Comparison of ENCODE assay signal across 1 cellular context in the genomic region with DNA sequence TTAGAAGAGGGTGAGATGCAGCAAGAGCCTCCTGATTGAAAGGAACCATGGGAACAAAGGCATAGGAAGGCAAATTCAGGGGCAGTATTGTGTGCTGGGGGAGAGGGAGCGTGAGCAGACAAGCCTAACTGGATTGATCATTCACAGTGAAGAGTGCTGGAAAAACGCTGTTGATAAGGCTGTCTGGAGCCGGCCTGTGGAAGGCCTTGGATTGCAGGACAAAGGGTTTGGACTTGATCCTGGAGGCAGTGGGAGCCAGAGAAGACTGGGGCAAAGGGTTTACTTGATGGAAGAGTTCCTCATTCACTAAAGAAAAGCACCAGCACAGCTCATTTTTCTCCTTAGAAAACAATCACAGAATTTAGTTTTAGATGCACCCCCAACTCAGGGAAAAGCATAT.
TF ChIP-seq lines count a peak whose summit lies in the region.

No MANE protein-coding gene starts in this region.

TF ChIP-seq in SK-N-SH treated with all-trans-retinoic acid at 6 μM for 48 hours, 23 proteins besides CTCF, POLR2A, EP300 and RAD21 (continued from another document):
- no peak for TF ChIP-seq ZFP30 (CRISPR knock-in tag; IDR thresholded peaks at IDR 0.05)
- TF ChIP-seq, protein P1, sequence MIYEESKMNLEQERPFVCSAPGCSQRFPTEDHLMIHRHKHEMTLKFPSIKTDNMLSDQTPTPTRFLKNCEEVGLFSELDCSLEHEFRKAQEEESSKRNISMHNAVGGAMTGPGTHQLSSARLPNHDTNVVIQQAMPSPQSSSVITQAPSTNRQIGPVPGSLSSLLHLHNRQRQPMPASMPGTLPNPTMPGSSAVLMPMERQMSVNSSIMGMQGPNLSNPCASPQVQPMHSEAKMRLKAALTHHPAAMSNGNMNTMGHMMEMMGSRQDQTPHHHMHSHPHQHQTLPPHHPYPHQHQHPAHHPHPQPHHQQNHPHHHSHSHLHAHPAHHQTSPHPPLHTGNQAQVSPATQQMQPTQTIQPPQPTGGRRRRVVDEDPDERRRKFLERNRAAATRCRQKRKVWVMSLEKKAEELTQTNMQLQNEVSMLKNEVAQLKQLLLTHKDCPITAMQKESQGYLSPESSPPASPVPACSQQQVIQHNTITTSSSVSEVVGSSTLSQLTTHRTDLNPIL (CRISPR knock-in tag; IDR thresholded peaks at IDR 0.05; ENCODE audit: low read depth): no peak
TF ChIP-seq in SK-N-SH treated with all-trans-retinoic acid at 6 μM for 48 hours: peak in this region for 0.
